ENCODE assay signal across 18 cellular contexts in genomic region chr21:9750341-9751086, GRCh38.
DNase-seq lines count a peak whose midpoint lies in the region; ATAC-seq and TF ChIP-seq lines count a peak whose summit lies in the region.
"Had no signal": no experiment of that assay in that cellular context is flagged by ENCODE, and none has a peak within 500 bp of the region (broad histone marks: within the 10 kb centered on the region; RNA-seq: fewer than 3 reads in every experiment).

No MANE protein-coding gene starts in this region.

- H3K4me3 Mint-ChIP-seq in T-helper 17 cell (no peak overlapping the region), osteocyte (ENCODE audit: unreplicated experiment) (no peak overlapping the region)
- H3K4me3 Mint-ChIP-seq in activated T-cell treated with anti-CD3 and anti-CD28 coated beads, Interleukin-2, amount 50 U/mL, for 24 hours: no peak overlapping the region

- H3K27ac ChIP-seq in aorta (ENCODE audit: low read depth in 1 of 2, low read length in 2 of 2): no peak overlapping the region
- H3K27ac ChIP-seq: C4-2B, GM23248 had no signal

- H3K27me3 Mint-ChIP-seq in T-helper 17 cell: no peaks in the 10 kb centered on the region
- H3K27me3 Mint-ChIP-seq in osteocyte (ENCODE audit: unreplicated experiment): no peaks in the 10 kb centered on the region
- H3K27me3 Mint-ChIP-seq in activated T-cell treated with anti-CD3 and anti-CD28 coated beads, Interleukin-2, amount 50 U/mL, for 24 hours: no peaks in the 10 kb centered on the region

- WGBS in aorta, 2 donors: 65 to 68% methylated on average over 13 of the region's 13 CpGs

- intact Hi-C loops in aorta (cut with DNase I): no loop called here

- H3K4me1 ChIP-seq in aorta (ENCODE audit: control insufficient read depth in 1 of 2, insufficient read depth in 2 of 2, low read length in 2 of 2): no peaks in the 10 kb centered on the region
- H3K4me1 ChIP-seq: HAP-1 had no signal

- H3K36me3 ChIP-seq in aorta (ENCODE audit: control insufficient read depth in 1 of 2, insufficient read depth in 2 of 2, low read length in 1 of 2): no peaks in the 10 kb centered on the region
- H3K36me3 ChIP-seq: HAP-1 had no signal

- H3K9me3 Mint-ChIP-seq in osteocyte (ENCODE audit: unreplicated experiment): peaks cover 14% of the 10 kb centered on the region
- H3K9me3 Mint-ChIP-seq in activated T-cell treated with anti-CD3 and anti-CD28 coated beads, Interleukin-2, amount 50 U/mL, for 24 hours: peaks cover 8% of the 10 kb centered on the region

- DNase-seq in T-helper 17 cell: no peak
- DNase-seq in osteocyte (ENCODE audit: extremely low spot score, unreplicated experiment): peak; percentile 85
- no peak for DNase-seq in aorta
- no peak for DNase-seq in hippocampal formation (lab: John Stamatoyannopoulos, UW)
- no peak for DNase-seq in activated T-cell treated with anti-CD3 and anti-CD28 coated beads, Interleukin-2, amount 50 U/mL, for 24 hours
- DNase-seq: ACHN, DND-41, GM23248, NCI-H1417 treated with DMSO at 0.1 percent for 48 hours, NCI-H187 treated with DMSO at 0.1 percent for 48 hours, NCI-H226, NCI-H524, SHP77 treated with DMSO at 0.1 percent for 48 hours, SK-N-SH had no signal

- H3K27ac Mint-ChIP-seq in T-helper 17 cell (no peak overlapping the region), osteocyte (ENCODE audit: unreplicated experiment) (no peak overlapping the region)
- H3K27ac Mint-ChIP-seq in activated T-cell treated with anti-CD3 and anti-CD28 coated beads, Interleukin-2, amount 50 U/mL, for 24 hours: no peak overlapping the region

- H3K4me1 Mint-ChIP-seq in T-helper 17 cell (no peaks in the 10 kb centered on the region), osteocyte (ENCODE audit: unreplicated experiment) (no peaks in the 10 kb centered on the region)
- no peaks in the 10 kb centered on the region for H3K4me1 Mint-ChIP-seq in activated T-cell treated with anti-CD3 and anti-CD28 coated beads, Interleukin-2, amount 50 U/mL, for 24 hours (ENCODE audit: low read depth)

- ATAC-seq in T-helper 17 cell: peak; percentile 17
- peak; percentile 0 for ATAC-seq in aorta (ENCODE audit: low FRiP score)
- ATAC-seq in GM18909 (IDR thresholded peaks at IDR 0.05; ENCODE audit: poor library complexity, unreplicated experiment): no peak

- H3K36me3 Mint-ChIP-seq in T-helper 17 cell (ENCODE audit: low read depth) (no peaks in the 10 kb centered on the region), osteocyte (ENCODE audit: unreplicated experiment) (no peaks in the 10 kb centered on the region)
- no peaks in the 10 kb centered on the region for H3K36me3 Mint-ChIP-seq in activated T-cell treated with anti-CD3 and anti-CD28 coated beads, Interleukin-2, amount 50 U/mL, for 24 hours (ENCODE audit: low read depth)

- H3K4me3 ChIP-seq in iPS-18c (ENCODE audit: insufficient read depth, low read depth, low read length) (peak overlapping the region; percentile 32; the same call in 1 of the 2 replicates), aorta (ENCODE audit: low read length in 2 of 2) (no peak overlapping the region)
- H3K4me3 ChIP-seq: GM23248, HAP-1 had no signal

- no peaks in the 10 kb centered on the region for H3K27me3 ChIP-seq in aorta (ENCODE audit: control insufficient read depth in 1 of 2, insufficient read depth in 2 of 2, low read length in 1 of 2)

- H3K9me3 ChIP-seq in T-helper 17 cell (ENCODE audit: control insufficient read depth, low read length, poor library complexity, severe bottlenecking) (no peaks in the 10 kb centered on the region), iPS-18c (ENCODE audit: control insufficient read depth, insufficient read depth, low read length) (peaks cover 35% of the 10 kb centered on the region), aorta (ENCODE audit: control insufficient read depth, low read length) (no peaks in the 10 kb centered on the region)
- H3K9me3 ChIP-seq: SK-N-SH had no signal

- TF ChIP-seq CTCF in osteocyte (IDR thresholded peaks at IDR 0.05): no peak
